Comparison of ENCODE assay signal across 10 cellular contexts in the genomic region with DNA sequence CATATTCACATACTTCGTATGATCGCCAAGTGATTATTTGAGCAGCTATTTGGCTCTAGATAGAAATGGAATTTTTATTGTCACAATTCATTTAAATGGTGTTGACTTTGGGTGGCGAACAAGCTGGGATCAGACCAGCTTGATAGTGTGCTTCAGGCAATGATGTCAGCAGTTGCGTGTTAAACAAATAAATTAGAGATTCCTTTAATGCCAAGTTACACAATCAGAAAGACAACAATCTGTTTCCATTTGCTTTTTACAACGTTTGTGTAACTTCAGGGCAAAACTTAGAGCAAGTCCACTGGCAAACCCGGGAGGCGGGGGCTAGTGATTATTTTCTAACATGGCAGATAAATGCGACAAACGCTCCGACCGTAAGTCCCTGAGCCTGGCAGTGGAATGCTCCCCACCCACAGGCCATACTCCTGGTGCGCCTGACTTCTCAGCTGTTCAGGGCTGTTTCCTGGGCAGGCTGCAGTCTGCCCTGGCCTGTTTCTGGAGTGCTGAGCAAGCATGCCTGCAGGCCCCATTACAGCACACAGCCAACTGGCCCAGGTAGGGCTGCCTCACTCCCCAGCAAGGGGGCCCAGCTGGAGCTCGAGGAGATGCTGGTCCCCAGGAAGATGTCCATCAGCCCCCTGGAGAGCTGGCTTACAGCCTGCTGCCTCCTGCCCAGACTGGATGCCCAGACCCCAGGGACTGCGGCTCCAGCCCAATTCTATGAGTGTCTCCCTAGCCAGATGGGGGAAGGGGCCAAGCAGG.
DNase-seq lines count a peak whose midpoint lies in the region; ATAC-seq and TF ChIP-seq lines count a peak whose summit lies in the region.
"Had no signal": no experiment of that assay in that cellular context is flagged by ENCODE, and none has a peak within 500 bp of the region (broad histone marks: within the 10 kb centered on the region; RNA-seq: fewer than 3 reads in every experiment).

No MANE protein-coding gene starts in this region.

- DNase-seq in GM23248 (peak; percentile 60), RWPE1 (ENCODE audit: low spot score) (peak; percentile 34), fibroblast of peridontal ligament (ENCODE audit: extremely low read depth) (peak; percentile 63), prostate gland (ENCODE audit: low spot score) (peak; percentile 92), T-helper 9 cell (no peak), inferior parietal cortex (ENCODE audit: extremely low spot score) (no peak)
- no peak for DNase-seq in naive thymus-derived CD8-positive, alpha-beta T cell
- DNase-seq: activated naive CD4-positive, alpha-beta T cell treated with anti-CD3 and anti-CD28 coated beads, Interleukin-2, amount 10 ng/mL, durations not matched to agents 7 days and 5 days; KG1 had no signal

- no peak for TF ChIP-seq CTCF in RWPE1 (conservative IDR thresholded peaks at IDR 0.05; ENCODE audit: low read depth)
- TF ChIP-seq CTCF in prostate gland (IDR thresholded peaks at IDR 0.05): no peak

- H3K79me2 ChIP-seq in GM23248 (ENCODE audit: insufficient read depth): no peaks in the 10 kb centered on the region

- in situ Hi-C loops in GM23248 (cut with MboI): no loop called here

- H3K27ac ChIP-seq in GM23248 (no peak overlapping the region), RWPE1 (peak overlapping the region; percentile 78), prostate gland (peak overlapping the region; percentile 84 to 87)

- H3K9ac ChIP-seq in GM23248: no peak overlapping the region

- no peak overlapping the region for H2AFZ ChIP-seq in GM23248

- peak overlapping the region; percentile 25 for H3K4me2 ChIP-seq in GM23248 (ENCODE audit: unreplicated experiment)

- no peaks in the 10 kb centered on the region for H3F3A ChIP-seq in GM23248 (ENCODE audit: insufficient read depth)

- 70 to 71% methylated on average over 14 of the region's 14 CpGs for WGBS in GM23248 (ENCODE audit: low coverage in 1 of 2, low lambda C conversion rate in 2 of 2, missing lambda C conversion rate in 2 of 2), 2 experiments
- WGBS in prostate gland: 18% methylated on average over 13 of the region's 14 CpGs

- H3K36me3 Mint-ChIP-seq in naive thymus-derived CD8-positive, alpha-beta T cell: peaks cover 0 to 3% (median 0%) of the 10 kb centered on the region in 3 donors
- H3K36me3 Mint-ChIP-seq: activated naive CD4-positive, alpha-beta T cell treated with anti-CD3 and anti-CD28 coated beads, Interleukin-2, amount 10 ng/mL, durations not matched to agents 7 days and 5 days had no signal

- peaks cover 0 to 2% (median 0%) of the 10 kb centered on the region in 5 donors for H3K27me3 Mint-ChIP-seq in naive thymus-derived CD8-positive, alpha-beta T cell
- H3K27me3 Mint-ChIP-seq: activated naive CD4-positive, alpha-beta T cell treated with anti-CD3 and anti-CD28 coated beads, Interleukin-2, amount 10 ng/mL, durations not matched to agents 7 days and 5 days had no signal

- POLR2A ChIA-PET in RWPE1 (lab: Yijun Ruan, JAX; ENCODE audit: low non-redundant PET): no interaction called here
- POLR2A ChIA-PET in naive thymus-derived CD8-positive, alpha-beta T cell (lab: Charles Lee): interaction anchor here (0.6 kb wide), 1 partner anchor 1297 kb away, joined by 6 read pairs; no protein-coding TSS in a partner anchor

- H3K9me3 Mint-ChIP-seq in naive thymus-derived CD8-positive, alpha-beta T cell: peaks cover 2 to 16% (median 9%) of the 10 kb centered on the region in 9 donors

- intact Hi-C loops in prostate gland (cut with DNase I): no loop called here

- CTCF ChIA-PET in RWPE1 (lab: Yijun Ruan, JAX): interaction anchor here (0.6 to 1.4 kb wide), 3 partner anchors 9 to 1712 kb away, joined by 3 to 4 read pairs (median 3); no protein-coding TSS in a partner anchor

- no peaks in the 10 kb centered on the region for H4K20me1 ChIP-seq in GM23248 (ENCODE audit: insufficient read depth)

- no peak overlapping the region for H3K4me3 Mint-ChIP-seq in naive thymus-derived CD8-positive, alpha-beta T cell
- H3K4me3 Mint-ChIP-seq: activated naive CD4-positive, alpha-beta T cell treated with anti-CD3 and anti-CD28 coated beads, Interleukin-2, amount 10 ng/mL, durations not matched to agents 7 days and 5 days had no signal

- H3K27ac Mint-ChIP-seq in naive thymus-derived CD8-positive, alpha-beta T cell: no peak overlapping the region
- H3K27ac Mint-ChIP-seq: activated naive CD4-positive, alpha-beta T cell treated with anti-CD3 and anti-CD28 coated beads, Interleukin-2, amount 10 ng/mL, durations not matched to agents 7 days and 5 days had no signal

- no peak for ATAC-seq in naive thymus-derived CD8-positive, alpha-beta T cell
- no peak for ATAC-seq in HG02870 (IDR thresholded peaks at IDR 0.05; ENCODE audit: unreplicated experiment)

- no peaks in the 10 kb centered on the region for H3K36me3 ChIP-seq in GM23248 (ENCODE audit: low read depth)
- H3K36me3 ChIP-seq in prostate gland: no peaks in the 10 kb centered on the region

- H3K9me3 ChIP-seq in GM23248 (ENCODE audit: low read depth) (no peaks in the 10 kb centered on the region), prostate gland (no peaks in the 10 kb centered on the region)

- H3K4me3 ChIP-seq in GM23248 (no peak overlapping the region), prostate gland (no peak overlapping the region)

- TF ChIP-seq POLR2A in prostate gland (IDR thresholded peaks at IDR 0.05): no peak

- H3K4me1 Mint-ChIP-seq in naive thymus-derived CD8-positive, alpha-beta T cell: no peaks in the 10 kb centered on the region
- H3K4me1 Mint-ChIP-seq: activated naive CD4-positive, alpha-beta T cell treated with anti-CD3 and anti-CD28 coated beads, Interleukin-2, amount 10 ng/mL, durations not matched to agents 7 days and 5 days had no signal

- H3K9me2 ChIP-seq in GM23248 (ENCODE audit: insufficient read depth): no peaks in the 10 kb centered on the region

- H3K27me3 ChIP-seq in GM23248 (replicated peaks; ENCODE audit: insufficient read depth) (no peaks in the 10 kb centered on the region), prostate gland (replicated peaks; ENCODE audit: insufficient read depth) (no peaks in the 10 kb centered on the region)

- H3K4me1 ChIP-seq in GM23248 (ENCODE audit: insufficient read depth): peaks cover 23% of the 10 kb centered on the region
- H3K4me1 ChIP-seq in prostate gland (replicated peaks): no peaks in the 10 kb centered on the region

Comparison
In these comparisons a context has a peak if more than half of its experiments do, and no peak if none do; other contexts are left out.
1. DNase-seq: peak in GM23248 (single experiment), RWPE1 (single experiment), fibroblast of peridontal ligament (single experiment) and prostate gland (single experiment); none in T-helper 9 cell (single experiment), naive thymus-derived CD8-positive, alpha-beta T cell (0 of 10) and inferior parietal cortex (single experiment).